Comparison of ENCODE assay signal across 8 cellular contexts in genomic region chr6:57021086-57021720, GRCh38. TPM values are rescaled to one million over a fixed set of nuclear protein-coding genes. Genes with fewer than 3 reads are reported as not detected.
DNase-seq lines count a peak whose midpoint lies in the region; ATAC-seq and TF ChIP-seq lines count a peak whose summit lies in the region.

No MANE protein-coding gene starts in this region.

- H2AK5ac ChIP-seq in neuronal stem cell (ENCODE audit: low read depth, low read length), result no peak overlapping the region

- H2BK5ac ChIP-seq in neuronal stem cell (ENCODE audit: low read length), result no peak overlapping the region

- TF ChIP-seq CTCF in HCT116 (IDR thresholded peaks at IDR 0.05 in 2 of 3, conservative IDR thresholded peaks at IDR 0.05 in 1 of 3; ENCODE audit: borderline replicate concordance in 1 of 3, insufficient read depth in 1 of 3, low read depth in 2 of 3, low read length in 2 of 3), result peak; percentile 39 to 64 (median 52); a peak in 4 of 6 replicates

- peaks cover 4% of the 10 kb centered on the region for H3K36me3 Mint-ChIP-seq in activated naive CD8-positive, alpha-beta T cell treated with anti-CD3 and anti-CD28 coated beads, Interleukin-2, amount 10 ng/mL, durations not matched to agents 7 days and 5 days
- peaks cover 2% of the 10 kb centered on the region for H3K36me3 Mint-ChIP-seq in activated naive CD8-positive, alpha-beta T cell treated with anti-CD3 and anti-CD28 coated beads for 36 hours

- H3K14ac ChIP-seq in neuronal stem cell (ENCODE audit: low read length), result no peak overlapping the region

- H3K36me3 ChIP-seq in HCT116 (ENCODE audit: control insufficient read depth in 1 of 2, insufficient read depth in 2 of 2, low read length in 2 of 2) (no peaks in the 10 kb centered on the region), neuronal stem cell (replicated peaks in 1 of 2; ENCODE audit: control insufficient read depth in 2 of 2, insufficient read depth in 2 of 2, low read length in 2 of 2) (no peaks in the 10 kb centered on the region)

- POLR2A ChIA-PET in activated naive CD8-positive, alpha-beta T cell treated with anti-CD3 and anti-CD28 coated beads, Interleukin-2, amount 10 ng/mL, durations not matched to agents 7 days and 5 days (lab: Charles Lee), result no interaction called here
- POLR2A ChIA-PET in HCT116 (lab: Charles Lee), result no interaction called here

- no peaks in the 10 kb centered on the region for H3K79me1 ChIP-seq in neuronal stem cell (ENCODE audit: low read depth, low read length)

- H2BK12ac ChIP-seq in neuronal stem cell (ENCODE audit: low read length), result no peak overlapping the region

- no peak overlapping the region for H4K91ac ChIP-seq in neuronal stem cell (ENCODE audit: low read depth, low read length, poor library complexity)

- H3K18ac ChIP-seq in neuronal stem cell (ENCODE audit: low read length), result no peak overlapping the region

- H3K27me3 ChIP-seq in HCT116 (ENCODE audit: insufficient read depth, low read length) (no peaks in the 10 kb centered on the region), neuronal stem cell (ENCODE audit: control insufficient read depth in 3 of 3, insufficient read depth in 3 of 3, low read depth in 1 of 3, low read length in 3 of 3) (no peaks in the 10 kb centered on the region)

- DNase-seq in activated naive CD8-positive, alpha-beta T cell treated with anti-CD3 and anti-CD28 coated beads, Interleukin-2, amount 10 ng/mL, durations not matched to agents 7 days and 5 days, result no peak
- no peak for DNase-seq in activated naive CD8-positive, alpha-beta T cell treated with anti-CD3 and anti-CD28 coated beads for 36 hours
- DNase-seq in HCT116 (ENCODE audit: low read depth, low spot score), result peak; percentile 51
- DNase-seq in NCI-H1048 (lab: John Stamatoyannopoulos, UW), result peak; percentile 14
- peak; percentile 49 for DNase-seq in fibroblast of gingiva (ENCODE audit: low read depth)
- peak; percentile 21 for DNase-seq in neuronal stem cell (ENCODE audit: low spot score)
- no peak for DNase-seq in ecto neural progenitor cell (ENCODE audit: low spot score)

- no peak for TF ChIP-seq POLR2A in HCT116 (IDR thresholded peaks at IDR 0.05; ENCODE audit: borderline replicate concordance, extremely low read depth, insufficient read depth, insufficient read length)

- no peak overlapping the region for H3K27ac Mint-ChIP-seq in activated naive CD8-positive, alpha-beta T cell treated with anti-CD3 and anti-CD28 coated beads, Interleukin-2, amount 10 ng/mL, durations not matched to agents 7 days and 5 days
- no peak overlapping the region for H3K27ac Mint-ChIP-seq in activated naive CD8-positive, alpha-beta T cell treated with anti-CD3 and anti-CD28 coated beads for 36 hours

- peak overlapping the region; percentile 55 for H2AFZ ChIP-seq in HCT116 (ENCODE audit: low read depth, low read length, poor library complexity, severe bottlenecking)
- no peak overlapping the region for H2AFZ ChIP-seq in neuronal stem cell (ENCODE audit: low read length)

- H3K9me3 ChIP-seq in HCT116 (ENCODE audit: control insufficient read depth in 1 of 2, insufficient read depth in 1 of 2, low read depth in 1 of 2, low read length in 2 of 2) (peaks cover 0 to 6% of the 10 kb centered on the region in 2 experiments; a peak in 1 of 4 replicates), neuronal stem cell (replicated peaks in 1 of 2; ENCODE audit: control insufficient read depth in 2 of 2, insufficient read depth in 1 of 2, low read depth in 1 of 2, low read length in 2 of 2) (peaks cover 0 to 3% of the 10 kb centered on the region in 2 donors)

- RAD21 ChIA-PET in HCT116 (lab: Charles Lee; ENCODE audit: low non-redundant PET in 1 of 2, low total read pairs in 2 of 2, uncharacterized antibody in 2 of 2, unreplicated experiment in 2 of 2), result no interaction called here

- peaks cover 0 to 4% of the 10 kb centered on the region in 2 experiments; a peak in 1 of 4 replicates for H3K4me1 ChIP-seq in HCT116 (ENCODE audit: control insufficient read depth in 1 of 2, insufficient read depth in 2 of 2, low read length in 2 of 2)
- no peaks in the 10 kb centered on the region for H3K4me1 ChIP-seq in neuronal stem cell (ENCODE audit: control insufficient read depth in 2 of 2, insufficient read depth in 1 of 2, low read depth in 1 of 2, low read length in 2 of 2)

- H3K9me3 Mint-ChIP-seq in activated naive CD8-positive, alpha-beta T cell treated with anti-CD3 and anti-CD28 coated beads, Interleukin-2, amount 10 ng/mL, durations not matched to agents 7 days and 5 days, result peaks cover 14% of the 10 kb centered on the region
- peaks cover 16% of the 10 kb centered on the region for H3K9me3 Mint-ChIP-seq in activated naive CD8-positive, alpha-beta T cell treated with anti-CD3 and anti-CD28 coated beads for 36 hours

- no peak overlapping the region for H4K8ac ChIP-seq in neuronal stem cell (ENCODE audit: low read depth, low read length)

- no peak overlapping the region for H3K4me3 Mint-ChIP-seq in activated naive CD8-positive, alpha-beta T cell treated with anti-CD3 and anti-CD28 coated beads, Interleukin-2, amount 10 ng/mL, durations not matched to agents 7 days and 5 days
- no peak overlapping the region for H3K4me3 Mint-ChIP-seq in activated naive CD8-positive, alpha-beta T cell treated with anti-CD3 and anti-CD28 coated beads for 36 hours

- peak; percentile 59 for TF ChIP-seq RAD21 in HCT116 (IDR thresholded peaks at IDR 0.05; ENCODE audit: low read depth)

- no peak overlapping the region for H2BK15ac ChIP-seq in neuronal stem cell (ENCODE audit: low read length)

- intact Hi-C loops in HCT116 (cut with micrococcal nuclease), result loop anchor here (1.0 to 10.0 kb wide), 2 partner anchors 117 to 294 kb away; partner anchors contain the start of gene PRIM2

- H3K27me3 Mint-ChIP-seq in activated naive CD8-positive, alpha-beta T cell treated with anti-CD3 and anti-CD28 coated beads, Interleukin-2, amount 10 ng/mL, durations not matched to agents 7 days and 5 days, result peaks cover 32% of the 10 kb centered on the region
- no peaks in the 10 kb centered on the region for H3K27me3 Mint-ChIP-seq in activated naive CD8-positive, alpha-beta T cell treated with anti-CD3 and anti-CD28 coated beads for 36 hours

- H3K9me2 ChIP-seq in HCT116 (ENCODE audit: insufficient read depth), result no peaks in the 10 kb centered on the region

- WGBS in neuronal stem cell (ENCODE audit: extremely low coverage in 2 of 2, insufficient read length in 2 of 2, insufficient replicate concordance in 1 of 2), 2 donors, result no CpG with 5 or more reads among the region's 1 CpG

- H2BK120ac ChIP-seq in neuronal stem cell (ENCODE audit: low read depth, low read length), result no peak overlapping the region

- BruUV-seq in HCT116 (replicated peaks; lab: Mats Ljungman, UMichigan), result no TSS peak

- H3K79me2 ChIP-seq in HCT116 (ENCODE audit: insufficient read depth, low read length), result no peaks in the 10 kb centered on the region

- H3K4me1 Mint-ChIP-seq in activated naive CD8-positive, alpha-beta T cell treated with anti-CD3 and anti-CD28 coated beads, Interleukin-2, amount 10 ng/mL, durations not matched to agents 7 days and 5 days, result no peaks in the 10 kb centered on the region
- no peaks in the 10 kb centered on the region for H3K4me1 Mint-ChIP-seq in activated naive CD8-positive, alpha-beta T cell treated with anti-CD3 and anti-CD28 coated beads for 36 hours

- peak; percentile 47 for ATAC-seq in activated naive CD8-positive, alpha-beta T cell treated with anti-CD3 and anti-CD28 coated beads, Interleukin-2, amount 10 ng/mL, durations not matched to agents 7 days and 5 days (ENCODE audit: low read depth)
- ATAC-seq in HCT116, result peak; percentile 96
- ATAC-seq in SK-N-SH treated with all-trans-retinoic acid at 6 μM for 48 hours, result peak; percentile 91

- H3K27ac ChIP-seq in HCT116 (ENCODE audit: low read depth, low read length) (no peak overlapping the region), neuronal stem cell (replicated peaks; ENCODE audit: low read length) (no peak overlapping the region)

- H3K9ac ChIP-seq in HCT116 (ENCODE audit: low read length) (no peak overlapping the region), neuronal stem cell (ENCODE audit: low read depth, low read length, poor library complexity) (no peak overlapping the region)

- H3K4me3 ChIP-seq in HCT116 (replicated peaks in 1 of 2; ENCODE audit: low read depth in 1 of 2, low read length in 2 of 2), result no peak overlapping the region
- H3K4me3 ChIP-seq in neuronal stem cell (ENCODE audit: low read length in 2 of 2), result no peak overlapping the region

- H3K4me2 ChIP-seq in HCT116 (ENCODE audit: low read length) (no peak overlapping the region), neuronal stem cell (ENCODE audit: insufficient read depth, low read length, poor library complexity, severe bottlenecking) (no peak overlapping the region)

- H3K23ac ChIP-seq in neuronal stem cell (ENCODE audit: low read depth, low read length, poor library complexity), result no peak overlapping the region

- H4K20me1 ChIP-seq in HCT116 (ENCODE audit: insufficient read depth), result no peaks in the 10 kb centered on the region

- no peak overlapping the region for H3K4ac ChIP-seq in neuronal stem cell (ENCODE audit: low read length)

- CTCF ChIA-PET in HCT116 (lab: Charles Lee), result interaction anchor here (0.6 to 1.0 kb wide), 2 partner anchors 66 to 117 kb away, joined by 3 read pairs; partner anchors contain the start of gene BEND6

TF ChIP-seq in HCT116, 20 proteins besides CTCF, POLR2A, EP300 and RAD21:
- TF ChIP-seq FOSL1 (IDR thresholded peaks at IDR 0.05; ENCODE audit: low read depth) (0 out of 2 replicates have a peak, but pooled peaks have one; percentile 5), ZFX (IDR thresholded peaks at IDR 0.05) (no peak), SRF (IDR thresholded peaks at IDR 0.05; ENCODE audit: low read depth) (peak; percentile 81)

TF ChIP-seq in SK-N-SH treated with all-trans-retinoic acid at 6 μM for 48 hours, 23 proteins besides CTCF, POLR2A, EP300 and RAD21:
- TF ChIP-seq ZNF565 (CRISPR knock-in tag; conservative IDR thresholded peaks at IDR 0.05; ENCODE audit: low read depth), result no peak

RNA-seq across cellular contexts. Expression of gene KIAA1586, which starts 25.3 kb away (rescaled TPM):
- total RNA-seq in activated naive CD8-positive, alpha-beta T cell treated with anti-CD3 and anti-CD28 coated beads, Interleukin-2, amount 10 ng/mL, durations not matched to agents 7 days and 5 days, result 10 to 100 TPM; 15.1 to 16.4 TPM
- 10 to 100 TPM; 15.9 to 17.1 TPM for total RNA-seq in activated naive CD8-positive, alpha-beta T cell treated with anti-CD3 and anti-CD28 coated beads for 36 hours
- total RNA-seq in HCT116 (2021; ENCODE audit: unreplicated experiment), result 12.7 TPM
- 1.3 and 2.4 TPM in 2 replicates for polyA plus RNA-seq in HCT116 (2012)
- polyA plus RNA-seq in neuronal stem cell (2013, experiment 1 of 2), result 20.9 TPM
- polyA plus RNA-seq in neuronal stem cell (2013, experiment 2 of 2), result 21.7 TPM

Comparison
In these comparisons a context has a peak if more than half of its experiments do, and no peak if none do; other contexts are left out.
1. DNase-seq: peak in HCT116 (single experiment), NCI-H1048 (single experiment), fibroblast of gingiva (single experiment) and neuronal stem cell (single experiment); none in activated naive CD8-positive, alpha-beta T cell treated with anti-CD3 and anti-CD28 coated beads, Interleukin-2, amount 10 ng/mL, durations not matched to agents 7 days and 5 days (single experiment), activated naive CD8-positive, alpha-beta T cell treated with anti-CD3 and anti-CD28 coated beads for 36 hours (single experiment) and ecto neural progenitor cell (single experiment).
2. Peak in every context shown above with its lines, with median percentiles within 50 percentile points of each other: ATAC-seq.